ENCODE assay signal across 19 cellular contexts in the genomic region with DNA sequence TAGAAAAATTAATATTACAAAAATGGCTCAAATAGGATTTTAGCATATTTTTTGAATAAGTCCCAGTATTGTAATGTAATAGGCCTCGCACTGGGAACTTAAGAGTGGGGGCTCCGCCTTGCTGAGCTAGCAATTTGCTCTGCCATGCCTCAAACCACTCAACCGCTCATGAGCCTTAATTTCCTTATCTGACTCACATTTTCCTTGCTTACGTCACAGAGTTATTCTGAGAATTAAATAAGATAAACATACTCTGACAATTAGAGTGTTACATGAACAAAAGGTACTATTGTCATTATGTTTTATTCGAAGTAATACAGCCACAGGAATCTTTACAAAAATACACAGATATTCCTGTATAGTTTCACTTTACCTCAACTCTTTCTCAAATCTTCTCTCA.
DNase-seq lines count a peak whose midpoint lies in the region; ATAC-seq and TF ChIP-seq lines count a peak whose summit lies in the region.
"Had no signal": no experiment of that assay in that cellular context is flagged by ENCODE, and none has a peak within 500 bp of the region (broad histone marks: within the 10 kb centered on the region; RNA-seq: fewer than 3 reads in every experiment).

No MANE protein-coding gene starts in this region.

- DNase-seq in A673 (ENCODE audit: low spot score) = peak; percentile 9
- peak; percentile 15 for DNase-seq in RKO (ENCODE audit: low spot score)
- DNase-seq in cardiac fibroblast (ENCODE audit: low read depth in 2 of 2) = peak; percentile 35 to 47
- DNase-seq in kidney epithelial cell (ENCODE audit: low read depth) = peak; percentile 25
- no peak for DNase-seq in testis
- DNase-seq in T-helper 17 cell = no peak
- DNase-seq: activated gamma-delta T cell; DMS 273 treated with DMSO at 0.1 percent for 48 hours; gastrocnemius medialis; KG1; left cardiac atrium; midbrain; NCI-H187 treated with DMSO at 0.1 percent for 48 hours; NK-92 treated with Interleukin-12 subunit alpha and Interleukin-12 subunit beta, amount 100 ng/mL, for 24 hours; psoas muscle; RPMI8226 had no signal

- no peaks in the 10 kb centered on the region for H3K36me3 Mint-ChIP-seq in T-helper 17 cell (ENCODE audit: low read depth)

- intact Hi-C loops in A673 (cut with micrococcal nuclease; ENCODE audit: unreplicated experiment) = no loop called here
- intact Hi-C loops in testis (cut with DNase I; ENCODE audit: low total_unique reads) = no loop called here

- H3K4me1 ChIP-seq in A673 (ENCODE audit: insufficient read depth, low read length, poor library complexity, severe bottlenecking) (no peaks in the 10 kb centered on the region), testis (no peaks in the 10 kb centered on the region)
- H3K4me1 ChIP-seq: gastrocnemius medialis, psoas muscle had no signal

- no peaks in the 10 kb centered on the region for H3K9me3 ChIP-seq in A673 (ENCODE audit: low read depth, low read length, poor library complexity, severe bottlenecking)
- H3K9me3 ChIP-seq in testis = no peaks in the 10 kb centered on the region
- H3K9me3 ChIP-seq in T-helper 17 cell (ENCODE audit: control insufficient read depth, low read length, poor library complexity, severe bottlenecking) = no peaks in the 10 kb centered on the region
- H3K9me3 ChIP-seq: gastrocnemius medialis, psoas muscle had no signal

- no peak overlapping the region for H3K4me3 ChIP-seq in A673 (ENCODE audit: low read depth, low read length, poor library complexity, severe bottlenecking)
- no peak overlapping the region for H3K4me3 ChIP-seq in cardiac fibroblast (replicated peaks in 1 of 2; ENCODE audit: low read depth in 2 of 2, low read length in 2 of 2)
- no peak overlapping the region for H3K4me3 ChIP-seq in kidney epithelial cell (ENCODE audit: low read depth, low read length)
- no peak overlapping the region for H3K4me3 ChIP-seq in testis
- H3K4me3 ChIP-seq: BLaER1 treated with 17β-estradiol and CSF1 and Interleukin-3, amounts not matched to agents 10 nM and 100 nM; gastrocnemius medialis; psoas muscle had no signal

- H3K27me3 ChIP-seq in A673 (replicated peaks; ENCODE audit: insufficient read depth, low read depth, low read length, poor library complexity) (no peaks in the 10 kb centered on the region), kidney epithelial cell (ENCODE audit: control insufficient read depth, insufficient read depth, low read length) (no peaks in the 10 kb centered on the region), testis (no peaks in the 10 kb centered on the region)
- H3K27me3 ChIP-seq: BLaER1 treated with 17β-estradiol and CSF1 and Interleukin-3, amounts not matched to agents 10 nM and 100 nM; gastrocnemius medialis had no signal

- ATAC-seq in T-helper 17 cell (no peak), HG03175 (IDR thresholded peaks at IDR 0.05; ENCODE audit: unreplicated experiment) (no peak), GM19324 (IDR thresholded peaks at IDR 0.05; ENCODE audit: low FRiP score, unreplicated experiment) (no peak)
- ATAC-seq: gastrocnemius medialis, left cardiac atrium, psoas muscle had no signal

- CTCF ChIA-PET in A673 (lab: Charles Lee) = no interaction called here

- H3K36me3 ChIP-seq in A673 (ENCODE audit: insufficient read depth, low read length, poor library complexity, severe bottlenecking) = no peaks in the 10 kb centered on the region
- no peaks in the 10 kb centered on the region for H3K36me3 ChIP-seq in kidney epithelial cell (ENCODE audit: control insufficient read depth, insufficient read depth, low read length)
- no peaks in the 10 kb centered on the region for H3K36me3 ChIP-seq in testis (ENCODE audit: low read depth, missing control alignments)
- H3K36me3 ChIP-seq: BLaER1 treated with 17β-estradiol and CSF1 and Interleukin-3, amounts not matched to agents 10 nM and 100 nM; gastrocnemius medialis had no signal

- no peaks in the 10 kb centered on the region for H3K27me3 Mint-ChIP-seq in T-helper 17 cell

- no peak for TF ChIP-seq POLR2A in testis (IDR thresholded peaks at IDR 0.05)

- BruUV-seq in A673 (replicated peaks; lab: Mats Ljungman, UMichigan) = no TSS peak

- 78 to 80% methylated on average over 5 of the region's 5 CpGs for WGBS in testis, 2 donors

- H3K27ac ChIP-seq in A673 (ENCODE audit: low read depth, low read length, poor library complexity, severe bottlenecking) = no peak overlapping the region
- no peak overlapping the region for H3K27ac ChIP-seq in testis
- H3K27ac ChIP-seq: gastrocnemius medialis, psoas muscle had no signal

- no peaks in the 10 kb centered on the region for H3K4me1 Mint-ChIP-seq in T-helper 17 cell

- H3K4me3 Mint-ChIP-seq in T-helper 17 cell = no peak overlapping the region

- TF ChIP-seq CTCF in A673 (conservative IDR thresholded peaks at IDR 0.05; ENCODE audit: low read depth, low read length) (no peak), cardiac fibroblast (IDR thresholded peaks at IDR 0.05; ENCODE audit: low read depth, low read length) (no peak), kidney epithelial cell (IDR thresholded peaks at IDR 0.05; ENCODE audit: insufficient read depth, low read length, poor library complexity, severe bottlenecking) (no peak), testis (IDR thresholded peaks at IDR 0.05) (no peak)

- H3K27ac Mint-ChIP-seq in T-helper 17 cell = no peak overlapping the region

- POLR2A ChIA-PET in A673 (lab: Charles Lee; ENCODE audit: low non-redundant PET) = no interaction called here

Comparison
In these comparisons a context has a peak if more than half of its experiments do, and no peak if none do; other contexts are left out.
1. DNase-seq: peak in A673 (single experiment), RKO (single experiment), cardiac fibroblast (2 of 2) and kidney epithelial cell (single experiment); none in testis (single experiment) and T-helper 17 cell (0 of 3).